In the genomic region with DNA sequence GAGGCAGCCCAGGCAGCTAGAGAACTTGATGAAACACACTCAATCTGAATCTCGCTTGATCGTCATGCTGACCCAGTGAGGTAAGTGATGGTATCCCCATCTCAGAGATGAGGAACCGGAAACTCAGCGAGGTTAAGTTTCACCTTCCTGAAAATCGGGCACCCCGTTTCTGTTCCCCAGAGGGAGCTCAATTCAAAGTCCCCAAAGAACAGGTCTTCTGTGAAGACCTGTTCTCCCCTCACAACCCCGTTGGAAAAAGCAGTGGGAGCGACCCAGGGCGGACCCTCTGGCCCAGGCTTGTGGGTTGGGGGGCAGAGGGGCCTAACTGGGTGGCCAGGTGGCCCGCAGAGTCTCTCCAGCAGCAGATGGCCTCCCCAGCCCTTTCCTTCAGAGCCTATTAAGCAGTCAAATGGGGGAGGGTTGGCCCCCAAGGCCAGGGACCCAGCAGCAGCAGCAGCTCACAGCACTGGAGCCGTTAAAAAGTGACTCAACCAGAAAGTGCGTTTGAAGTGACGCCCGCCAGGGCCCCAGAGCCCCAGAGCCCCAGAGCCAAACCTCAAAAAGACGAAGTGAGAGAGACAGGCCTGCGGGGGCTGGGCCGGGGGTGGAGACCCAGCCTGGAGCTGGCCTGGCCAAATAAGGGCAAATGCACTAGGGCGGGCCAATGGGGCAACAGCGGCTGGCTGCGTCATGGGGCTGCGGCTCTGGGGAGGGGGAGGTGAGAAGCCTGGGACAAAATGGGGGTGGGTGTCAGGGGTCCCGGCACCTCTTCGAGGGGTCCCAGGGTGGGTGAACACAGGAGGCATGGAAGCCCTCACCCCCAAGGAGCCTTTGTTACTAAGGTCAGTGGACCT, we compare ENCODE assay signal across 8 cellular contexts. TPM values are rescaled to one million over a fixed set of nuclear protein-coding genes. Genes with fewer than 3 reads are reported as not detected.
DNase-seq lines count a peak whose midpoint lies in the region; ATAC-seq and TF ChIP-seq lines count a peak whose summit lies in the region.

No MANE protein-coding gene starts in this region.

- H3K4me3 ChIP-seq in BE2C (ENCODE audit: low read depth, low read length) (no peak overlapping the region), cardiac fibroblast (replicated peaks in 1 of 2; ENCODE audit: low read depth in 2 of 2, low read length in 2 of 2) (no peak overlapping the region), right lobe of liver (peak overlapping the region in 1 of 3 donors; percentile 6)

- no peaks in the 10 kb centered on the region for H3K9me3 Mint-ChIP-seq in WTC11

- H3K27me3 Mint-ChIP-seq in WTC11 (ENCODE audit: low read depth) = no peaks in the 10 kb centered on the region; the same call in 1 of the 2 replicates

- POLR2A ChIA-PET in WTC11 (lab: Charles Lee) = interaction anchor here (0.6 to 5.3 kb wide), 11 partner anchors 10 to 805 kb away, joined by 3 to 61 read pairs (median 5); a partner anchor contains a TSS

- H3K4me1 ChIP-seq in BE2C = peaks cover 30% of the 10 kb centered on the region
- H3K4me1 ChIP-seq in right lobe of liver = no peaks in the 10 kb centered on the region

- H3K4me1 Mint-ChIP-seq in WTC11 = peaks cover 45% of the 10 kb centered on the region

- H3K9me3 ChIP-seq in BE2C = no peaks in the 10 kb centered on the region
- H3K9me3 ChIP-seq in right lobe of liver = no peaks in the 10 kb centered on the region

- no peaks in the 10 kb centered on the region for H3K36me3 ChIP-seq in BE2C
- no peaks in the 10 kb centered on the region for H3K36me3 ChIP-seq in right lobe of liver

- peak overlapping the region; percentile 88 for H3K27ac Mint-ChIP-seq in WTC11

- H3K27ac ChIP-seq in right lobe of liver = peak overlapping the region; percentile 73 to 91 (median 82)

- H3K36me3 Mint-ChIP-seq in WTC11 = no peaks in the 10 kb centered on the region

- intact Hi-C loops in right lobe of liver (cut with DNase I) = no loop called here

- ATAC-seq in GM19468 (IDR thresholded peaks at IDR 0.05; ENCODE audit: extremely low read depth, unreplicated experiment) (peak; percentile 37), WTC11 (peak; percentile 84), right lobe of liver (peak; percentile 65 to 76 (median 70))

- TF ChIP-seq CTCF in BE2C (IDR thresholded peaks at IDR 0.05; ENCODE audit: low read depth, low read length) (no peak), WTC11 (IDR thresholded peaks at IDR 0.05) (no peak), cardiac fibroblast (IDR thresholded peaks at IDR 0.05; ENCODE audit: low read depth, low read length) (no peak), right lobe of liver (IDR thresholded peaks at IDR 0.05) (no peak)

- CTCF ChIA-PET in WTC11 (lab: Charles Lee) = interaction anchor here (0.7 to 5.8 kb wide), 12 partner anchors 11 to 108 kb away, joined by 3 to 36 read pairs (median 6); a partner anchor contains a TSS

- peak; percentile 60 for TF ChIP-seq POLR2A in right lobe of liver (IDR thresholded peaks at IDR 0.05)

- WGBS in right lobe of liver (ENCODE audit: insufficient coverage, low coverage, low lambda C conversion rate, missing lambda C conversion rate) = 14% methylated on average over 9 of the region's 23 CpGs

- DNase-seq in BE2C (peak; percentile 76), HK-2 (ENCODE audit: unreplicated experiment) (peak; percentile 97), WTC11 (ENCODE audit: low spot score) (peak; percentile 84), cardiac fibroblast (ENCODE audit: low read depth in 2 of 2) (peak; percentile 81 to 82), right lobe of liver (peak; percentile 74 to 87 (median 81)), NCI-H187 treated with DMSO at 0.1 percent for 48 hours (lab: John Stamatoyannopoulos, UW) (no peak)
- DNase-seq in stimulated activated CD8-positive, alpha-beta memory T cell treated with anti-CD3 and anti-CD28 coated beads, Interleukin-12 subunit alpha, Interleukin-12 subunit beta, amount 100 ng/mL, for 1 hour (ENCODE audit: low read depth) = peak; percentile 89

- H3K4me3 Mint-ChIP-seq in WTC11 = 0 out of 2 replicates have a peak overlapping the region, but pooled peaks have one; percentile 14

- H3K27me3 ChIP-seq in BE2C (no peaks in the 10 kb centered on the region), right lobe of liver (no peaks in the 10 kb centered on the region)

TF ChIP-seq in WTC11, 78 proteins besides CTCF, POLR2A, EP300 and RAD21 (continues in another document):
- no peak for TF ChIP-seq FOXK1 (CRISPR knock-in tag; IDR thresholded peaks at IDR 0.05)
- no peak for TF ChIP-seq ESRRA (CRISPR knock-in tag; IDR thresholded peaks at IDR 0.05; ENCODE audit: borderline replicate concordance)
- TF ChIP-seq RORB (CRISPR knock-in tag; IDR thresholded peaks at IDR 0.05) = no peak
- TF ChIP-seq, protein P1, sequence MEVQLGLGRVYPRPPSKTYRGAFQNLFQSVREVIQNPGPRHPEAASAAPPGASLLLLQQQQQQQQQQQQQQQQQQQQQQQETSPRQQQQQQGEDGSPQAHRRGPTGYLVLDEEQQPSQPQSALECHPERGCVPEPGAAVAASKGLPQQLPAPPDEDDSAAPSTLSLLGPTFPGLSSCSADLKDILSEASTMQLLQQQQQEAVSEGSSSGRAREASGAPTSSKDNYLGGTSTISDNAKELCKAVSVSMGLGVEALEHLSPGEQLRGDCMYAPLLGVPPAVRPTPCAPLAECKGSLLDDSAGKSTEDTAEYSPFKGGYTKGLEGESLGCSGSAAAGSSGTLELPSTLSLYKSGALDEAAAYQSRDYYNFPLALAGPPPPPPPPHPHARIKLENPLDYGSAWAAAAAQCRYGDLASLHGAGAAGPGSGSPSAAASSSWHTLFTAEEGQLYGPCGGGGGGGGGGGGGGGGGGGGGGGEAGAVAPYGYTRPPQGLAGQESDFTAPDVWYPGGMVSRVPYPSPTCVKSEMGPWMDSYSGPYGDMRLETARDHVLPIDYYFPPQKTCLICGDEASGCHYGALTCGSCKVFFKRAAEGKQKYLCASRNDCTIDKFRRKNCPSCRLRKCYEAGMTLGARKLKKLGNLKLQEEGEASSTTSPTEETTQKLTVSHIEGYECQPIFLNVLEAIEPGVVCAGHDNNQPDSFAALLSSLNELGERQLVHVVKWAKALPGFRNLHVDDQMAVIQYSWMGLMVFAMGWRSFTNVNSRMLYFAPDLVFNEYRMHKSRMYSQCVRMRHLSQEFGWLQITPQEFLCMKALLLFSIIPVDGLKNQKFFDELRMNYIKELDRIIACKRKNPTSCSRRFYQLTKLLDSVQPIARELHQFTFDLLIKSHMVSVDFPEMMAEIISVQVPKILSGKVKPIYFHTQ (CRISPR knock-in tag; IDR thresholded peaks at IDR 0.05) = no peak
- no peak for TF ChIP-seq NFE2L1 (CRISPR knock-in tag; IDR thresholded peaks at IDR 0.05)
- TF ChIP-seq NR2C2 (CRISPR knock-in tag; IDR thresholded peaks at IDR 0.05) = no peak
- TF ChIP-seq, protein P2, sequence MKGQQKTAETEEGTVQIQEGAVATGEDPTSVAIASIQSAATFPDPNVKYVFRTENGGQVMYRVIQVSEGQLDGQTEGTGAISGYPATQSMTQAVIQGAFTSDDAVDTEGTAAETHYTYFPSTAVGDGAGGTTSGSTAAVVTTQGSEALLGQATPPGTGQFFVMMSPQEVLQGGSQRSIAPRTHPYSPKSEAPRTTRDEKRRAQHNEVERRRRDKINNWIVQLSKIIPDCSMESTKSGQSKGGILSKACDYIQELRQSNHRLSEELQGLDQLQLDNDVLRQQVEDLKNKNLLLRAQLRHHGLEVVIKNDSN (CRISPR knock-in tag; IDR thresholded peaks at IDR 0.05) = no peak; the same call in 1 of the 2 replicates
- no peak for TF ChIP-seq NR3C1 (CRISPR knock-in tag; conservative IDR thresholded peaks at IDR 0.05; ENCODE audit: low read depth)
- TF ChIP-seq OVOL2 (CRISPR knock-in tag; IDR thresholded peaks at IDR 0.05; ENCODE audit: borderline replicate concordance) = no peak
- TF ChIP-seq, protein P3, sequence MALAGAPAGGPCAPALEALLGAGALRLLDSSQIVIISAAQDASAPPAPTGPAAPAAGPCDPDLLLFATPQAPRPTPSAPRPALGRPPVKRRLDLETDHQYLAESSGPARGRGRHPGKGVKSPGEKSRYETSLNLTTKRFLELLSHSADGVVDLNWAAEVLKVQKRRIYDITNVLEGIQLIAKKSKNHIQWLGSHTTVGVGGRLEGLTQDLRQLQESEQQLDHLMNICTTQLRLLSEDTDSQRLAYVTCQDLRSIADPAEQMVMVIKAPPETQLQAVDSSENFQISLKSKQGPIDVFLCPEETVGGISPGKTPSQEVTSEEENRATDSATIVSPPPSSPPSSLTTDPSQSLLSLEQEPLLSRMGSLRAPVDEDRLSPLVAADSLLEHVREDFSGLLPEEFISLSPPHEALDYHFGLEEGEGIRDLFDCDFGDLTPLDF (CRISPR knock-in tag; IDR thresholded peaks at IDR 0.05) = 0 out of 2 replicates have a peak, but pooled peaks have one; percentile 64
- no peak for TF ChIP-seq ZNF317 (CRISPR knock-in tag; IDR thresholded peaks at IDR 0.05; ENCODE audit: borderline replicate concordance, low read depth)
- TF ChIP-seq TEAD1 (CRISPR knock-in tag; IDR thresholded peaks at IDR 0.05) = no peak; the same call in 1 of the 2 replicates
- no peak for TF ChIP-seq EMX1 (CRISPR knock-in tag; IDR thresholded peaks at IDR 0.05)
- TF ChIP-seq, protein P4, sequence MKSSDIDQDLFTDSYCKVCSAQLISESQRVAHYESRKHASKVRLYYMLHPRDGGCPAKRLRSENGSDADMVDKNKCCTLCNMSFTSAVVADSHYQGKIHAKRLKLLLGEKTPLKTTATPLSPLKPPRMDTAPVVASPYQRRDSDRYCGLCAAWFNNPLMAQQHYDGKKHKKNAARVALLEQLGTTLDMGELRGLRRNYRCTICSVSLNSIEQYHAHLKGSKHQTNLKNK (CRISPR knock-in tag; IDR thresholded peaks at IDR 0.05) = no peak

RNA-seq across cellular contexts. Expression of a gene that starts 9.2 kb away (rescaled TPM):
- polyA plus RNA-seq in BE2C (2012; ENCODE audit: insufficient read depth, insufficient read length, low read depth) = 3.1 TPM
- total RNA-seq in WTC11 (2021) (10.9 to 19.0 TPM (median 16.4 TPM) in 3 replicates), right lobe of liver (1 to 10 TPM in 5 of 6 experiments, under 1 TPM in 1; 0.87 to 8.3 (median 3.8) TPM)

RNA-seq across cellular contexts. Expression of a gene that starts 14.2 kb away (rescaled TPM):
- 510 TPM for polyA plus RNA-seq in BE2C (2012; ENCODE audit: insufficient read depth, insufficient read length, low read depth)
- total RNA-seq in WTC11 (2021) (85.5 to 91.1 TPM (median 89.3 TPM) in 3 replicates), right lobe of liver (10 to 100 TPM; 24.8 to 50.9 (median 37.0) TPM)

RNA-seq across cellular contexts. Expression of a gene that starts 57.1 kb away (rescaled TPM):
- not detected for polyA plus RNA-seq in BE2C (2012; ENCODE audit: insufficient read depth, insufficient read length, low read depth)
- total RNA-seq in WTC11 (2021) = not detected in 3 replicates
- total RNA-seq in right lobe of liver = 1 to 10 TPM in 2 of 6 experiments, under 1 TPM in 2, not detected in 2; 0.26 to 4.2 (median 1.9) TPM
